In genomic region chr3:49198161-49198560, GRCh38 we compare ENCODE assay signal across 1 cellular context.
TF ChIP-seq lines count a peak whose summit lies in the region.

No MANE protein-coding gene starts in this region.

TF ChIP-seq in HepG2, 621 proteins besides CTCF, POLR2A, EP300 and RAD21:
- TF ChIP-seq MAZ (IDR thresholded peaks at IDR 0.05; ENCODE audit: borderline replicate concordance, low read depth, low read length) (no peak), MAZ (CRISPR knock-in tag; IDR thresholded peaks at IDR 0.05; ENCODE audit: low read depth) (no peak), ARHGAP35 (CRISPR knock-in tag; IDR thresholded peaks at IDR 0.05; ENCODE audit: borderline replicate concordance) (no peak), ZNF33A (CRISPR knock-in tag; IDR thresholded peaks at IDR 0.05; ENCODE audit: borderline replicate concordance) (no peak), ZNF17 (CRISPR knock-in tag; IDR thresholded peaks at IDR 0.05) (no peak), ATAD3A (CRISPR knock-in tag; IDR thresholded peaks at IDR 0.05) (no peak), IRX3 (CRISPR knock-in tag; IDR thresholded peaks at IDR 0.05; ENCODE audit: borderline replicate concordance, low read depth) (no peak), ZNF773 (CRISPR knock-in tag; IDR thresholded peaks at IDR 0.05; ENCODE audit: borderline replicate concordance) (no peak), ZNF572 (CRISPR knock-in tag; IDR thresholded peaks at IDR 0.05) (no peak), ZNF24 (IDR thresholded peaks at IDR 0.05) (no peak), PAX8 (CRISPR knock-in tag; IDR thresholded peaks at IDR 0.05; ENCODE audit: borderline replicate concordance) (no peak), ZNF362 (CRISPR knock-in tag; IDR thresholded peaks at IDR 0.05; ENCODE audit: borderline replicate concordance) (no peak), MXD1 (CRISPR knock-in tag; IDR thresholded peaks at IDR 0.05) (no peak), ZNF614 (CRISPR knock-in tag; IDR thresholded peaks at IDR 0.05; ENCODE audit: borderline replicate concordance) (no peak), PBX2 (CRISPR knock-in tag; IDR thresholded peaks at IDR 0.05) (no peak), NRL (CRISPR knock-in tag; IDR thresholded peaks at IDR 0.05; ENCODE audit: borderline replicate concordance) (no peak), POLR2G (IDR thresholded peaks at IDR 0.05; ENCODE audit: low read depth, low read length) (no peak), ZNF354B (CRISPR knock-in tag; IDR thresholded peaks at IDR 0.05) (no peak), NFYC (CRISPR knock-in tag; IDR thresholded peaks at IDR 0.05) (no peak), ZNF329 (CRISPR knock-in tag; IDR thresholded peaks at IDR 0.05; ENCODE audit: low read depth) (no peak), TAF1 (CRISPR knock-in tag; IDR thresholded peaks at IDR 0.05) (no peak)
